Comparison of ENCODE assay signal across 19 cellular contexts in genomic region chr16:11159189-11159588, GRCh38.
"Had no signal": no experiment of that assay in that cellular context is flagged by ENCODE, and none has a peak within 500 bp of the region (broad histone marks: within the 10 kb centered on the region; RNA-seq: fewer than 3 reads in every experiment).

No MANE protein-coding gene starts in this region.

- H3K9me3 Mint-ChIP-seq: activated naive CD4-positive, alpha-beta T cell treated with anti-CD3 and anti-CD28 coated beads, Interleukin-2, amount 50 U/mL, for 24 hours; mesothelial cell of epicardium; naive thymus-derived CD8-positive, alpha-beta T cell had no signal

- ATAC-seq: naive thymus-derived CD8-positive, alpha-beta T cell; pancreas; right cardiac atrium had no signal

- H3K36me3 ChIP-seq: esophagus muscularis mucosa, left ventricle myocardium inferior, pancreas, SJSA1, stomach, transverse colon had no signal

- H3K9me3 ChIP-seq: esophagus muscularis mucosa, left ventricle myocardium inferior, neutrophil, pancreas, SJSA1, stomach, transverse colon had no signal

- H3K27ac ChIP-seq: dorsolateral prefrontal cortex, left ventricle myocardium inferior, neutrophil, pancreas, SJSA1, transverse colon had no signal

- DNase-seq: activated CD4-positive, alpha-beta T cell treated with anti-CD3 and anti-CD28 coated beads, Interleukin-2, amount 50 U/mL, for 4 hours; activated gamma-delta T cell; activated T-cell treated with anti-CD3 and anti-CD28 coated beads, Interleukin-2, amount 50 U/mL, for 1 hour; central memory CD4-positive, alpha-beta T cell; dorsolateral prefrontal cortex; hypothalamus; left ventricle myocardium inferior; mammary epithelial cell; naive thymus-derived CD8-positive, alpha-beta T cell; pancreas; stimulated activated CD4-positive, alpha-beta T cell treated with anti-CD3 and anti-CD28 coated beads, Interleukin-4, amount 100 ng/mL, for 24 hours; stomach; transverse colon had no signal

- H3K4me1 ChIP-seq: pancreas had no signal

- H3K27me3 Mint-ChIP-seq: activated naive CD4-positive, alpha-beta T cell treated with anti-CD3 and anti-CD28 coated beads, Interleukin-2, amount 50 U/mL, for 24 hours; naive thymus-derived CD8-positive, alpha-beta T cell had no signal

- H3K4me3 Mint-ChIP-seq: activated naive CD4-positive, alpha-beta T cell treated with anti-CD3 and anti-CD28 coated beads, Interleukin-2, amount 50 U/mL, for 24 hours; mesothelial cell of epicardium; naive thymus-derived CD8-positive, alpha-beta T cell had no signal

- H3K27me3 ChIP-seq: dorsolateral prefrontal cortex, esophagus muscularis mucosa, neutrophil, pancreas, SJSA1, stomach, transverse colon had no signal

- H3K27ac Mint-ChIP-seq: activated naive CD4-positive, alpha-beta T cell treated with anti-CD3 and anti-CD28 coated beads, Interleukin-2, amount 50 U/mL, for 24 hours; mesothelial cell of epicardium; naive thymus-derived CD8-positive, alpha-beta T cell had no signal

- H3K36me3 Mint-ChIP-seq: mesothelial cell of epicardium had no signal

- H3K4me3 ChIP-seq: dorsolateral prefrontal cortex, esophagus muscularis mucosa, left ventricle myocardium inferior, pancreas, SJSA1, stomach, transverse colon had no signal
